In genomic region chr2:36385603-36386002, GRCh38 we compare ENCODE assay signal across 31 cellular contexts.
"Had no signal": no experiment of that assay in that cellular context is flagged by ENCODE, and none has a peak within 500 bp of the region (broad histone marks: within the 10 kb centered on the region; RNA-seq: fewer than 3 reads in every experiment).

No MANE protein-coding gene starts in this region.

- H3K36me3 ChIP-seq: adrenal gland, gastrocnemius medialis, left ventricle myocardium inferior, pancreas, prostate gland, sigmoid colon, upper lobe of left lung, vagina, WERI-Rb-1 had no signal

- H3K4me1 Mint-ChIP-seq: stimulated activated memory B cell treated with anti-CD40 and anti-IgM and Interleukin-4, amounts not matched to agents 10 μg/mL and 1 μg/mL and 100 μg/mL, for 72 hours had no signal

- FAIRE-seq: islet of Langerhans, pancreas, small intestine had no signal

- DNase-seq: activated CD4-positive, alpha-beta memory T cell treated with anti-CD3 and anti-CD28 coated beads, Interleukin-2, amount 10 ng/mL, durations not matched to agents 7 days and 5 days; activated CD4-positive, alpha-beta T cell treated with anti-CD3 and anti-CD28 coated beads, Interleukin-2, amount 10 ng/mL, durations not matched to agents 7 days and 5 days; activated CD8-positive, alpha-beta memory T cell treated with anti-CD3 and anti-CD28 coated beads, Interleukin-2, amount 50 U/mL, for 48 hours; activated naive CD8-positive, alpha-beta T cell treated with anti-CD3 and anti-CD28 coated beads for 36 hours; activated T-cell treated with anti-CD3 and anti-CD28 coated beads, Interleukin-2, amount 50 U/mL, for 24 hours; adrenal gland; aorta; body of pancreas; gastrocnemius medialis; glutamatergic neuron; left ventricle myocardium inferior; naive B cell; nephron progenitor cell; pancreas; sigmoid colon; small intestine; stimulated activated CD4-positive, alpha-beta T cell treated with anti-CD3 and anti-CD28 coated beads, Interleukin-4, amount 100 ng/mL, for 24 hours; stimulated activated naive CD8-positive, alpha-beta T cell treated with anti-CD3 and anti-CD28 coated beads, Interleukin-15, amount 100 ng/mL, for 72 hours; substantia nigra; T-helper 9 cell; upper lobe of left lung; WERI-Rb-1 had no signal

- H3K9me3 Mint-ChIP-seq: activated CD4-positive, alpha-beta memory T cell treated with anti-CD3 and anti-CD28 coated beads, Interleukin-2, amount 10 ng/mL, durations not matched to agents 7 days and 5 days; activated CD4-positive, alpha-beta T cell treated with anti-CD3 and anti-CD28 coated beads, Interleukin-2, amount 10 ng/mL, durations not matched to agents 7 days and 5 days; activated naive CD8-positive, alpha-beta T cell treated with anti-CD3 and anti-CD28 coated beads for 36 hours; activated T-cell treated with anti-CD3 and anti-CD28 coated beads, Interleukin-2, amount 50 U/mL, for 24 hours; activated T-helper 17 cell treated with anti-CD3 and anti-CD28 coated beads, Interleukin-2, amount 50 U/mL, for 72 hours; naive B cell; nephron progenitor cell; stimulated activated memory B cell treated with anti-CD40 and anti-IgM and Interleukin-4, amounts not matched to agents 10 μg/mL and 1 μg/mL and 100 μg/mL, for 72 hours; stimulated activated naive CD8-positive, alpha-beta T cell treated with anti-CD3 and anti-CD28 coated beads, Interleukin-15, amount 100 ng/mL, for 72 hours; T-helper 1 cell treated with Interleukin-12 subunit alpha and Interleukin-12 subunit beta and Interleukin-4 antibody, amounts not matched to agents 30 μg/mL and 1 μg/mL, for 36 hours had no signal

- H3K27me3 Mint-ChIP-seq: activated naive CD8-positive, alpha-beta T cell treated with anti-CD3 and anti-CD28 coated beads for 36 hours; naive B cell; stimulated activated memory B cell treated with anti-CD40 and anti-IgM and Interleukin-4, amounts not matched to agents 10 μg/mL and 1 μg/mL and 100 μg/mL, for 72 hours; stimulated activated naive CD8-positive, alpha-beta T cell treated with anti-CD3 and anti-CD28 coated beads, Interleukin-15, amount 100 ng/mL, for 72 hours had no signal

- H3K27ac Mint-ChIP-seq: activated CD4-positive, alpha-beta memory T cell treated with anti-CD3 and anti-CD28 coated beads, Interleukin-2, amount 10 ng/mL, durations not matched to agents 7 days and 5 days; activated CD4-positive, alpha-beta T cell treated with anti-CD3 and anti-CD28 coated beads, Interleukin-2, amount 10 ng/mL, durations not matched to agents 7 days and 5 days; activated naive CD8-positive, alpha-beta T cell treated with anti-CD3 and anti-CD28 coated beads for 36 hours; activated T-cell treated with anti-CD3 and anti-CD28 coated beads, Interleukin-2, amount 50 U/mL, for 24 hours; activated T-helper 17 cell treated with anti-CD3 and anti-CD28 coated beads, Interleukin-2, amount 50 U/mL, for 72 hours; naive B cell; nephron progenitor cell; stimulated activated memory B cell treated with anti-CD40 and anti-IgM and Interleukin-4, amounts not matched to agents 10 μg/mL and 1 μg/mL and 100 μg/mL, for 72 hours; stimulated activated naive CD8-positive, alpha-beta T cell treated with anti-CD3 and anti-CD28 coated beads, Interleukin-15, amount 100 ng/mL, for 72 hours; T-helper 1 cell treated with Interleukin-12 subunit alpha and Interleukin-12 subunit beta and Interleukin-4 antibody, amounts not matched to agents 30 μg/mL and 1 μg/mL, for 36 hours had no signal

- H3K27ac ChIP-seq: adrenal gland, body of pancreas, epithelial cell of prostate, left ventricle myocardium inferior, pancreas, prostate gland, sigmoid colon, upper lobe of left lung, vagina, WERI-Rb-1 had no signal

- H3K9me3 ChIP-seq: adrenal gland, body of pancreas, gastrocnemius medialis, left ventricle myocardium inferior, pancreas, prostate gland, sigmoid colon, upper lobe of left lung, vagina had no signal

- H3K27me3 ChIP-seq: adrenal gland, body of pancreas, gastrocnemius medialis, pancreas, sigmoid colon, upper lobe of left lung, vagina had no signal

- H3K4me3 ChIP-seq: adrenal gland, body of pancreas, gastrocnemius medialis, left ventricle myocardium inferior, lung, pancreas, prostate gland, sigmoid colon, upper lobe of left lung, vagina had no signal

- ATAC-seq: activated CD4-positive, CD25-positive, alpha-beta regulatory T cell treated with anti-CD3 and anti-CD28 coated beads, Interleukin-2, amount 50 U/mL, for 24 hours; activated T-helper 17 cell treated with anti-CD3 and anti-CD28 coated beads, Interleukin-2, amount 50 U/mL, for 72 hours; body of pancreas; gastrocnemius medialis; pancreas; stimulated activated memory B cell treated with anti-CD40 and anti-IgM and Interleukin-4, amounts not matched to agents 10 μg/mL and 1 μg/mL and 100 μg/mL, for 72 hours; stimulated activated naive CD8-positive, alpha-beta T cell treated with anti-CD3 and anti-CD28 coated beads, Interleukin-15, amount 100 ng/mL, for 72 hours had no signal

- H3K4me3 Mint-ChIP-seq: activated CD4-positive, alpha-beta memory T cell treated with anti-CD3 and anti-CD28 coated beads, Interleukin-2, amount 10 ng/mL, durations not matched to agents 7 days and 5 days; activated CD4-positive, alpha-beta T cell treated with anti-CD3 and anti-CD28 coated beads, Interleukin-2, amount 10 ng/mL, durations not matched to agents 7 days and 5 days; activated naive CD8-positive, alpha-beta T cell treated with anti-CD3 and anti-CD28 coated beads for 36 hours; activated T-cell treated with anti-CD3 and anti-CD28 coated beads, Interleukin-2, amount 50 U/mL, for 24 hours; activated T-helper 17 cell treated with anti-CD3 and anti-CD28 coated beads, Interleukin-2, amount 50 U/mL, for 72 hours; naive B cell; nephron progenitor cell; stimulated activated memory B cell treated with anti-CD40 and anti-IgM and Interleukin-4, amounts not matched to agents 10 μg/mL and 1 μg/mL and 100 μg/mL, for 72 hours; stimulated activated naive CD8-positive, alpha-beta T cell treated with anti-CD3 and anti-CD28 coated beads, Interleukin-15, amount 100 ng/mL, for 72 hours; T-helper 1 cell treated with Interleukin-12 subunit alpha and Interleukin-12 subunit beta and Interleukin-4 antibody, amounts not matched to agents 30 μg/mL and 1 μg/mL, for 36 hours had no signal

- H3K36me3 Mint-ChIP-seq: activated naive CD8-positive, alpha-beta T cell treated with anti-CD3 and anti-CD28 coated beads for 36 hours; naive B cell; stimulated activated memory B cell treated with anti-CD40 and anti-IgM and Interleukin-4, amounts not matched to agents 10 μg/mL and 1 μg/mL and 100 μg/mL, for 72 hours had no signal
